ENCODE assay signal across 15 cellular contexts in the genomic region with DNA sequence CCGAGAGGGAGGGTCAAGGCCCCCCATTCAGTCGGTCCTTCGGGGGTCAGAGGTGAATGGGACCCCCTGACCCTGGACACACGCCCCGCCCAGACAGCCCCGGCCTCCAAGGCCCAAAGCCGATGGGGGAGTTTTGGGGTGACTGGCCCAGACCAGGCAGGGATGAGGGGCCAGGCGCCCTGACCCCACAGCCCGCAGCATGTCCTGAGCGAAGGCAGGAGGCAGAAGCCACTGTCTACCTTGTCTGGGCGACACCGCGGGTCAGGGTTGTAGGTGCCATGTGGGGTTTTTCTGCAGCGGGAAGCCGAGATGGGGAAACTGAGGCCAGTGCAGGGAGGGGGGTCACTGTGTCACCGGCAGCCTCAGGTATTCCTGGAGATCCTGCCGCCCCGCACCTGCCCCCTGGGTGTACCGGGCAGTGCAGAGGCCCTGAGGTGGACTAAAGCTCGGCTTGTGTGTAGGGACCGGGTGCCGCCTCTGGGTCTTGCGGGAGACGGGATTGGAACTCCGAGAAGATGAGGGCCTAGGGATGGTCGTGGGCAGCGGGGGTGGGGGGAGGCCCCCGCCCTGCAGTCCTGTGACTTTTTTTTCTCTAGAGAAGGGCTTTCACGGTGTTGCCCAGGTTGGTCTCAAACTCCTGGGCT. TPM values are rescaled to one million over a fixed set of nuclear protein-coding genes. Genes with fewer than 3 reads are reported as not detected.
A peak's percentile ranks its signal among the peaks of the same experiment; 100 is the strongest.
DNase-seq lines count a peak whose midpoint lies in the region; ATAC-seq, FAIRE-seq and TF ChIP-seq lines count a peak whose summit lies in the region.
"Had no signal": no experiment of that assay in that cellular context is flagged by ENCODE, and none has a peak within 500 bp of the region (broad histone marks: within the 10 kb centered on the region; RNA-seq: fewer than 3 reads in every experiment).

No MANE protein-coding gene starts in this region.

- no peaks in the 10 kb centered on the region for H3K27me3 Mint-ChIP-seq in stimulated activated memory B cell treated with anti-CD40 and anti-IgM and Interleukin-4, amounts not matched to agents 10 μg/mL and 1 μg/mL and 100 μg/mL, for 72 hours
- no peaks in the 10 kb centered on the region for H3K27me3 Mint-ChIP-seq in CD8-positive, alpha-beta T cell (ENCODE audit: low read depth)
- peaks cover 2% of the 10 kb centered on the region for H3K27me3 Mint-ChIP-seq in activated naive CD8-positive, alpha-beta T cell treated with anti-CD3 and anti-CD28 coated beads, Interleukin-2, amount 50 U/mL, for 24 hours

- CTCF ChIA-PET in CD8-positive, alpha-beta T cell (lab: Charles Lee): interaction anchor here (1.4 to 4.3 kb wide), 2 partner anchors 11 to 48 kb away, joined by 6 to 22 read pairs; a partner anchor contains a TSS

- POLR2A ChIA-PET in CD8-positive, alpha-beta T cell (lab: Charles Lee): no interaction called here

- H3K9me3 ChIP-seq in WERI-Rb-1 (ENCODE audit: severe bottlenecking) (no peaks in the 10 kb centered on the region), liver (ENCODE audit: control insufficient read depth in 4 of 4, low read length in 3 of 4) (no peaks in the 10 kb centered on the region)
- H3K9me3 ChIP-seq in CD8-positive, alpha-beta T cell (ENCODE audit: low read length): no peaks in the 10 kb centered on the region

- peaks cover 63% of the 10 kb centered on the region for H3K36me3 ChIP-seq in WERI-Rb-1
- no peaks in the 10 kb centered on the region for H3K36me3 ChIP-seq in liver (ENCODE audit: control insufficient read depth in 4 of 4, insufficient read depth in 3 of 4, low read depth in 1 of 4, low read length in 3 of 4)
- no peaks in the 10 kb centered on the region for H3K36me3 ChIP-seq in CD8-positive, alpha-beta T cell (ENCODE audit: insufficient read depth, low read length)

- H3K4me3 ChIP-seq in WERI-Rb-1 (ENCODE audit: low read depth, low read length) (no peak overlapping the region), liver (ENCODE audit: low read depth in 1 of 3, low read length in 3 of 3) (no peak overlapping the region)
- no peak overlapping the region for H3K4me3 ChIP-seq in CD8-positive, alpha-beta T cell (ENCODE audit: low read depth, low read length)

- peaks cover 66% of the 10 kb centered on the region for H3K4me1 Mint-ChIP-seq in stimulated activated memory B cell treated with anti-CD40 and anti-IgM and Interleukin-4, amounts not matched to agents 10 μg/mL and 1 μg/mL and 100 μg/mL, for 72 hours
- H3K4me1 Mint-ChIP-seq in CD8-positive, alpha-beta T cell (ENCODE audit: low read depth): peaks cover 29% of the 10 kb centered on the region
- H3K4me1 Mint-ChIP-seq in activated naive CD8-positive, alpha-beta T cell treated with anti-CD3 and anti-CD28 coated beads, Interleukin-2, amount 50 U/mL, for 24 hours: peaks cover 25% of the 10 kb centered on the region

- TF ChIP-seq RAD21 in liver (IDR thresholded peaks at IDR 0.05): no peak

- H3K4me3 Mint-ChIP-seq in stimulated activated memory B cell treated with anti-CD40 and anti-IgM and Interleukin-4, amounts not matched to agents 10 μg/mL and 1 μg/mL and 100 μg/mL, for 72 hours: no peak overlapping the region
- no peak overlapping the region for H3K4me3 Mint-ChIP-seq in CD8-positive, alpha-beta T cell
- no peak overlapping the region for H3K4me3 Mint-ChIP-seq in activated naive CD8-positive, alpha-beta T cell treated with anti-CD3 and anti-CD28 coated beads, Interleukin-2, amount 50 U/mL, for 24 hours

- H3K9me3 Mint-ChIP-seq in stimulated activated memory B cell treated with anti-CD40 and anti-IgM and Interleukin-4, amounts not matched to agents 10 μg/mL and 1 μg/mL and 100 μg/mL, for 72 hours: no peaks in the 10 kb centered on the region
- peaks cover 3% of the 10 kb centered on the region for H3K9me3 Mint-ChIP-seq in CD8-positive, alpha-beta T cell
- no peaks in the 10 kb centered on the region for H3K9me3 Mint-ChIP-seq in activated naive CD8-positive, alpha-beta T cell treated with anti-CD3 and anti-CD28 coated beads, Interleukin-2, amount 50 U/mL, for 24 hours

- H3K4me1 ChIP-seq in liver (ENCODE audit: control insufficient read depth in 4 of 4, insufficient read depth in 4 of 4, low read length in 3 of 4): peaks cover 16 to 45% (median 25%) of the 10 kb centered on the region in 4 donors
- H3K4me1 ChIP-seq in CD8-positive, alpha-beta T cell (ENCODE audit: insufficient read depth, low read length): peaks cover 38% of the 10 kb centered on the region

- peaks cover 49% of the 10 kb centered on the region for H3K36me3 Mint-ChIP-seq in stimulated activated memory B cell treated with anti-CD40 and anti-IgM and Interleukin-4, amounts not matched to agents 10 μg/mL and 1 μg/mL and 100 μg/mL, for 72 hours
- no peaks in the 10 kb centered on the region for H3K36me3 Mint-ChIP-seq in CD8-positive, alpha-beta T cell
- H3K36me3 Mint-ChIP-seq in activated naive CD8-positive, alpha-beta T cell treated with anti-CD3 and anti-CD28 coated beads, Interleukin-2, amount 50 U/mL, for 24 hours (ENCODE audit: low read depth): no peaks in the 10 kb centered on the region

- peak overlapping the region; percentile 86 for H3K27ac Mint-ChIP-seq in stimulated activated memory B cell treated with anti-CD40 and anti-IgM and Interleukin-4, amounts not matched to agents 10 μg/mL and 1 μg/mL and 100 μg/mL, for 72 hours
- no peak overlapping the region for H3K27ac Mint-ChIP-seq in CD8-positive, alpha-beta T cell
- no peak overlapping the region for H3K27ac Mint-ChIP-seq in activated naive CD8-positive, alpha-beta T cell treated with anti-CD3 and anti-CD28 coated beads, Interleukin-2, amount 50 U/mL, for 24 hours

- DNase-seq in GM12891 (ENCODE audit: insufficient read length, low spot score) (no peak), WERI-Rb-1 (no peak)
- DNase-seq in CD8-positive, alpha-beta T cell: no peak
- no peak for DNase-seq in activated CD8-positive, alpha-beta memory T cell treated with anti-CD3 and anti-CD28 coated beads, Interleukin-2, amount 50 U/mL, for 48 hours
- DNase-seq in activated naive CD8-positive, alpha-beta T cell treated with anti-CD3 and anti-CD28 coated beads, Interleukin-2, amount 50 U/mL, for 24 hours: no peak
- DNase-seq in stimulated activated CD8-positive, alpha-beta memory T cell treated with anti-CD3 and anti-CD28 coated beads, Interleukin-4, amount 100 ng/mL, for 48 hours: no peak
- DNase-seq: activated CD4-positive, alpha-beta T cell treated with anti-CD3 and anti-CD28 coated beads, Interleukin-2, amount 50 U/mL, for 4 hours; activated naive CD4-positive, alpha-beta T cell treated with Interleukin-2 at 50 U/mL for 16 hours; cortex of kidney; NCI-H1930; T-helper 2 cell had no signal

- no peak overlapping the region for H3K9ac ChIP-seq in liver (ENCODE audit: low read depth in 1 of 2, low read length in 2 of 2)

- WGBS in liver: 66% methylated on average over 29 of the region's 29 CpGs

- intact Hi-C loops in CD8-positive, alpha-beta T cell (cut with DNase I, micrococcal nuclease): no loop called here

- ATAC-seq in stimulated activated memory B cell treated with anti-CD40 and anti-IgM and Interleukin-4, amounts not matched to agents 10 μg/mL and 1 μg/mL and 100 μg/mL, for 72 hours: no peak
- no peak for ATAC-seq in CD8-positive, alpha-beta T cell
- no peak for ATAC-seq in activated naive CD8-positive, alpha-beta T cell treated with anti-CD3 and anti-CD28 coated beads, Interleukin-2, amount 50 U/mL, for 24 hours

- H3K27ac ChIP-seq in WERI-Rb-1: peak overlapping the region; percentile 91
- H3K27ac ChIP-seq in liver (ENCODE audit: low read depth in 1 of 2, low read length in 2 of 2): peak overlapping the region; percentile 35 to 41
- H3K27ac ChIP-seq in CD8-positive, alpha-beta T cell (ENCODE audit: low read depth, low read length): no peak overlapping the region

- peak; percentile 59 for FAIRE-seq in GM12891 (lab: Jason Lieb, UNC)
- FAIRE-seq: frontal cortex had no signal

- no peak for TF ChIP-seq CTCF in WERI-Rb-1 (IDR thresholded peaks at IDR 0.05; ENCODE audit: low read depth, low read length)
- no peak for TF ChIP-seq CTCF in liver (IDR thresholded peaks at IDR 0.05; ENCODE audit: low read depth, low read length, missing input control)
- TF ChIP-seq CTCF in CD8-positive, alpha-beta T cell (IDR thresholded peaks at IDR 0.05): no peak

- H3K27me3 ChIP-seq in WERI-Rb-1 (ENCODE audit: insufficient read depth, low read depth, severe bottlenecking): no peaks in the 10 kb centered on the region
- H3K27me3 ChIP-seq in liver (ENCODE audit: control insufficient read depth in 4 of 4, insufficient read depth in 4 of 4, low read length in 3 of 4): no peaks in the 10 kb centered on the region
- no peaks in the 10 kb centered on the region for H3K27me3 ChIP-seq in CD8-positive, alpha-beta T cell (ENCODE audit: insufficient read depth, low read length)

- TF ChIP-seq POLR2A in GM12891 (IDR thresholded peaks at IDR 0.05; ENCODE audit: low read depth, low read length): no peak

TF ChIP-seq in GM12891, 5 proteins besides CTCF, POLR2A, EP300 and RAD21 (continues in another document):
- no peak for TF ChIP-seq TAF1 (IDR thresholded peaks at IDR 0.05; ENCODE audit: low read depth, low read length)
- TF ChIP-seq SPI1 (IDR thresholded peaks at IDR 0.05; ENCODE audit: low read depth, low read length): no peak
- no peak for TF ChIP-seq POLR2AphosphoS5 (IDR thresholded peaks at IDR 0.05; ENCODE audit: low read depth, low read length)
- no peak for TF ChIP-seq PAX5 (IDR thresholded peaks at IDR 0.05; ENCODE audit: insufficient read depth, low read length, severe bottlenecking)

TF ChIP-seq in liver, 16 proteins besides CTCF, POLR2A, EP300 and RAD21 (continues in another document):
- no peak for TF ChIP-seq TAF1 (conservative IDR thresholded peaks at IDR 0.05)
- no peak for TF ChIP-seq NR2F2 (IDR thresholded peaks at IDR 0.05)
- TF ChIP-seq FOXA1 (IDR thresholded peaks at IDR 0.05): no peak
- TF ChIP-seq GABPA (IDR thresholded peaks at IDR 0.05 in 1 of 2, conservative IDR thresholded peaks at IDR 0.05 in 1 of 2): no peak
- TF ChIP-seq RXRA (IDR thresholded peaks at IDR 0.05): no peak

RNA-seq across cellular contexts. Expression of a gene that starts 8.5 kb away (rescaled TPM):
- polyA plus RNA-seq in GM12891 (2012; ENCODE audit: low read depth, missing spikeins): 24.1 TPM
- 10 to 100 TPM in 1 of 2 donors, 1 to 10 TPM in 1; 5.2 to 42.4 TPM for total RNA-seq in liver
- 1 to 10 TPM in 1 of 2 donors, under 1 TPM in 1; 0.74 to 1.0 TPM for polyA plus RNA-seq in liver
- 1 to 10 TPM; 2.0 to 2.7 TPM for total RNA-seq in CD8-positive, alpha-beta T cell

RNA-seq across cellular contexts. Expression of a gene that starts 17.2 kb away (rescaled TPM):
- 0.63 TPM for polyA plus RNA-seq in GM12891 (2012; ENCODE audit: low read depth, missing spikeins)
- total RNA-seq in liver: not detected
- not detected for polyA plus RNA-seq in liver
- under 1 TPM; 0.81 to 0.90 TPM for total RNA-seq in CD8-positive, alpha-beta T cell
- total RNA-seq: lung microvascular endothelial cell had no signal

RNA-seq across cellular contexts. Expression of a gene that starts 21.3 kb away (rescaled TPM):
- 35.8 TPM for polyA plus RNA-seq in GM12891 (2012; ENCODE audit: low read depth, missing spikeins)
- 10 to 100 TPM; 17.4 to 72.4 TPM for total RNA-seq in liver
- polyA plus RNA-seq in liver: 10 to 100 TPM; 14.1 to 23.0 TPM
- 100 to 1,000 TPM; 242 to 261 TPM for total RNA-seq in CD8-positive, alpha-beta T cell

RNA-seq across cellular contexts. Expression of a gene that starts 41.0 kb away (rescaled TPM):
- not detected for polyA plus RNA-seq in GM12891 (2012; ENCODE audit: low read depth, missing spikeins)
- total RNA-seq in liver: not detected
- not detected for polyA plus RNA-seq in liver
- total RNA-seq in CD8-positive, alpha-beta T cell: not detected
- total RNA-seq: frontal cortex, lung microvascular endothelial cell had no signal

RNA-seq across cellular contexts. Expression of a gene that starts 41.3 kb away (rescaled TPM):
- 25.2 TPM for polyA plus RNA-seq in GM12891 (2012; ENCODE audit: low read depth, missing spikeins)
- 10 to 100 TPM; 39.7 to 42.3 TPM for total RNA-seq in liver
- polyA plus RNA-seq in liver: 10 to 100 TPM; 30.6 to 50.5 TPM
- total RNA-seq in CD8-positive, alpha-beta T cell: 10 to 100 TPM; 32.6 to 35.3 TPM
